25 cellular contexts compared by ENCODE assay signal in the genomic region with DNA sequence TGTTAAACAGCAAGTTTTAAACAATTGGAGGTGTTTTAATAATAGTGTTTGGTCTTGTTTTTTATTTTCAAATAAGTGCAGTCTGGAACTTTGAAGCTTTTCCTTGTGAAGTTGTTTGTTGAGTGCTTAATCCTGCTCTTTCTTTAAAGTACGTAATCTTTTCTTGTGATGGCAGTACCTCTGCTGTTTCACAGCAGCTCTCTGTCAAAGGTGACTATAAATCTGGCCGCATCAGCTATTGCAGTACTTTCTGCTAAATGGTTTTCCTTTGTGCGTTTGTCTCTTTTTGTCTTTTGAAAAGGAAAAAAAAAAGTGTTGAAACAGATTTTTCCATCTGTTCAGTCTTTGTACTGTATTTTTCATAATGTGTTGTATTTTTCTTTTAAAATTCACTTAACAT.
"Had no signal": no experiment of that assay in that cellular context is flagged by ENCODE, and none has a peak within 500 bp of the region (broad histone marks: within the 10 kb centered on the region; RNA-seq: fewer than 3 reads in every experiment).

No MANE protein-coding gene starts in this region.

- FAIRE-seq: endothelial cell of umbilical vein had no signal

- H3K4me2 ChIP-seq: hepatocyte had no signal

- H3K27me3 ChIP-seq: hepatocyte, pancreas, tibial artery had no signal

- H3K27ac ChIP-seq: hepatocyte, pancreas, tibial artery had no signal

- H3K27me3 Mint-ChIP-seq: activated naive CD8-positive, alpha-beta T cell treated with anti-CD3 and anti-CD28 coated beads, Interleukin-2, amount 50 U/mL, for 24 hours; brain; natural killer cell treated with Interleukin-12 subunit alpha and Interleukin-12 subunit beta and Interleukin-15 and Interleukin-18, amount 100 ng/mL, for 72 hours had no signal

- H3K36me3 ChIP-seq: pancreas, tibial artery had no signal

- H3K4me3 ChIP-seq: hepatocyte, pancreas, tibial artery had no signal

- H3K9me3 Mint-ChIP-seq: activated naive CD8-positive, alpha-beta T cell treated with anti-CD3 and anti-CD28 coated beads, Interleukin-2, amount 50 U/mL, for 24 hours; activated T-cell treated with anti-CD3 and anti-CD28 coated beads, Interleukin-2, amount 50 U/mL, for 72 hours; immature natural killer cell; natural killer cell treated with Interleukin-12 subunit alpha and Interleukin-12 subunit beta and Interleukin-15 and Interleukin-18, amount 100 ng/mL, for 72 hours; T-helper 1 cell treated with Interleukin-12 subunit alpha and Interleukin-12 subunit beta and Interleukin-4 antibody, amounts not matched to agents 30 μg/mL and 1 μg/mL, for 36 hours had no signal

- H3K4me3 Mint-ChIP-seq: activated naive CD8-positive, alpha-beta T cell treated with anti-CD3 and anti-CD28 coated beads, Interleukin-2, amount 50 U/mL, for 24 hours; activated T-cell treated with anti-CD3 and anti-CD28 coated beads, Interleukin-2, amount 50 U/mL, for 72 hours; brain; immature natural killer cell; natural killer cell treated with Interleukin-12 subunit alpha and Interleukin-12 subunit beta and Interleukin-15 and Interleukin-18, amount 100 ng/mL, for 72 hours; T-helper 1 cell treated with Interleukin-12 subunit alpha and Interleukin-12 subunit beta and Interleukin-4 antibody, amounts not matched to agents 30 μg/mL and 1 μg/mL, for 36 hours had no signal

- DNase-seq: activated CD4-positive, alpha-beta T cell treated with anti-CD3 and anti-CD28 coated beads for 4 hours; activated CD4-positive, alpha-beta T cell treated with anti-CD3 and anti-CD28 coated beads, Interleukin-2, amount 50 U/mL, for 48 hours; activated CD4-positive, CD25-positive, alpha-beta regulatory T cell; activated gamma-delta T cell; activated naive CD4-positive, alpha-beta T cell treated with anti-CD3 and anti-CD28 coated beads, Interleukin-2, amount 50 U/mL, for 16 hours; activated naive CD8-positive, alpha-beta T cell treated with anti-CD3 and anti-CD28 coated beads, Interleukin-2, amount 50 U/mL, for 24 hours; activated T-cell treated with anti-CD3 and anti-CD28 coated beads, Interleukin-2, amount 50 U/mL, for 72 hours; aorta; effector CD4-positive, alpha-beta T cell; glutamatergic neuron; immature natural killer cell; left ventricle myocardium superior; mammary epithelial cell; pancreas; right cardiac atrium; stimulated activated CD4-positive, alpha-beta T cell treated with anti-CD3 and anti-CD28 coated beads, Interleukin-4, amount 100 ng/mL, for 24 hours; stimulated activated naive CD8-positive, alpha-beta T cell treated with anti-CD3 and anti-CD28 coated beads, Interleukin-15, Interleukin-2, amounts not matched to agents 100 U/mL and 50 U/mL, for 24 hours; T1000; tibial artery had no signal

- ATAC-seq: activated naive CD8-positive, alpha-beta T cell treated with anti-CD3 and anti-CD28 coated beads, Interleukin-2, amount 50 U/mL, for 24 hours; activated T-cell treated with anti-CD3 and anti-CD28 coated beads, Interleukin-2, amount 50 U/mL, for 72 hours; esophagus mucosa; left ventricle myocardium superior; natural killer cell treated with Interleukin-12 subunit alpha and Interleukin-12 subunit beta and Interleukin-15 and Interleukin-18, amount 100 ng/mL, for 72 hours; pancreas; right cardiac atrium; stimulated activated naive CD8-positive, alpha-beta T cell treated with anti-CD3 and anti-CD28 coated beads, Interleukin-15, Interleukin-2, amounts not matched to agents 100 U/mL and 50 U/mL, for 24 hours had no signal

- H2AFZ ChIP-seq: hepatocyte had no signal

- H3K9me3 ChIP-seq: pancreas, tibial artery had no signal

- H3K27ac Mint-ChIP-seq: activated naive CD8-positive, alpha-beta T cell treated with anti-CD3 and anti-CD28 coated beads, Interleukin-2, amount 50 U/mL, for 24 hours; activated T-cell treated with anti-CD3 and anti-CD28 coated beads, Interleukin-2, amount 50 U/mL, for 72 hours; immature natural killer cell; natural killer cell treated with Interleukin-12 subunit alpha and Interleukin-12 subunit beta and Interleukin-15 and Interleukin-18, amount 100 ng/mL, for 72 hours; T-helper 1 cell treated with Interleukin-12 subunit alpha and Interleukin-12 subunit beta and Interleukin-4 antibody, amounts not matched to agents 30 μg/mL and 1 μg/mL, for 36 hours had no signal
